ENCODE assay signal across 35 cellular contexts in genomic region chr18:75984853-75985252, GRCh38.
DNase-seq lines count a peak whose midpoint lies in the region; ATAC-seq lines count a peak whose summit lies in the region.
"Had no signal": no experiment of that assay in that cellular context is flagged by ENCODE, and none has a peak within 500 bp of the region (broad histone marks: within the 10 kb centered on the region; RNA-seq: fewer than 3 reads in every experiment).

No MANE protein-coding gene starts in this region.

- 94% methylated on average over 1 of the region's 1 CpG for WGBS in right cardiac atrium

- H3K4me3 ChIP-seq in right cardiac atrium (ENCODE audit: low read length), result no peak overlapping the region
- H3K4me3 ChIP-seq: A549; BLaER1; BLaER1 treated with 17β-estradiol and CSF1 and Interleukin-3, amounts not matched to agents 10 nM and 100 nM had no signal

- no peaks in the 10 kb centered on the region for H3K4me1 Mint-ChIP-seq in activated CD4-positive, alpha-beta T cell treated with anti-CD3 and anti-CD28 coated beads, Interleukin-2, amount 10 ng/mL, durations not matched to agents 24 days and 14 days
- H3K4me1 Mint-ChIP-seq in activated CD4-positive, alpha-beta T cell treated with anti-CD3 and anti-CD28 coated beads, Interleukin-2, amount 10 ng/mL, durations not matched to agents 7 days and 5 days, result no peaks in the 10 kb centered on the region
- no peaks in the 10 kb centered on the region for H3K4me1 Mint-ChIP-seq in stimulated activated naive B cell treated with anti-CD40 and anti-IgM and Interleukin-4, amounts not matched to agents 10 μg/mL and 1 μg/mL and 100 μg/mL, for 72 hours
- H3K4me1 Mint-ChIP-seq: B cell; CD14-positive monocyte; CD4-positive, alpha-beta memory T cell; CD8-positive, alpha-beta memory T cell had no signal

- no peaks in the 10 kb centered on the region for H3K9me3 ChIP-seq in right cardiac atrium (ENCODE audit: control insufficient read depth, low read length)
- H3K9me3 ChIP-seq: A549, BE2C, Caco-2 had no signal

- no peaks in the 10 kb centered on the region for H3K36me3 Mint-ChIP-seq in activated CD4-positive, alpha-beta T cell treated with anti-CD3 and anti-CD28 coated beads, Interleukin-2, amount 10 ng/mL, durations not matched to agents 24 days and 14 days (ENCODE audit: low read depth)
- no peaks in the 10 kb centered on the region for H3K36me3 Mint-ChIP-seq in activated CD4-positive, alpha-beta T cell treated with anti-CD3 and anti-CD28 coated beads, Interleukin-2, amount 10 ng/mL, durations not matched to agents 7 days and 5 days (ENCODE audit: low read depth)
- no peaks in the 10 kb centered on the region for H3K36me3 Mint-ChIP-seq in stimulated activated naive B cell treated with anti-CD40 and anti-IgM and Interleukin-4, amounts not matched to agents 10 μg/mL and 1 μg/mL and 100 μg/mL, for 72 hours
- H3K36me3 Mint-ChIP-seq: CD14-positive monocyte; CD4-positive, alpha-beta memory T cell; CD4-positive, CD25-positive, alpha-beta regulatory T cell; CD8-positive, alpha-beta memory T cell; CD8-positive, alpha-beta T cell had no signal

- H3K27me3 ChIP-seq in right cardiac atrium (ENCODE audit: control insufficient read depth, insufficient read depth), result no peaks in the 10 kb centered on the region
- H3K27me3 ChIP-seq: BE2C; BLaER1; BLaER1 treated with 17β-estradiol and CSF1 and Interleukin-3, amounts not matched to agents 10 nM and 100 nM had no signal

- no peak overlapping the region for H3K27ac ChIP-seq in right cardiac atrium (ENCODE audit: low read length)
- H3K27ac ChIP-seq: 22Rv1; A549; BLaER1; BLaER1 treated with 17β-estradiol and CSF1 and Interleukin-3, amounts not matched to agents 10 nM and 100 nM; C4-2B had no signal

- ATAC-seq in Right ventricle myocardium superior (ENCODE audit: poor library complexity), result peak; percentile 46
- no peak for ATAC-seq in right cardiac atrium
- ATAC-seq in left ventricle myocardium superior, result peak; percentile 41
- ATAC-seq in Right ventricle myocardium inferior, result no peak
- no peak for ATAC-seq in stimulated activated naive B cell treated with anti-CD40 and anti-IgM and Interleukin-4, amounts not matched to agents 10 μg/mL and 1 μg/mL and 100 μg/mL, for 72 hours (replicated peaks)
- ATAC-seq: A549; CD8-positive, alpha-beta T cell had no signal

- DNase-seq in activated CD4-positive, alpha-beta T cell treated with anti-CD3 and anti-CD28 coated beads, Interleukin-2, amount 10 ng/mL, durations not matched to agents 24 days and 14 days, result peak; percentile 8
- no peak for DNase-seq in activated CD4-positive, alpha-beta T cell treated with anti-CD3 and anti-CD28 coated beads, Interleukin-2, amount 10 ng/mL, durations not matched to agents 7 days and 5 days
- no peak for DNase-seq in Right ventricle myocardium superior
- DNase-seq in right cardiac atrium, result no peak
- no peak for DNase-seq in left ventricle myocardium superior
- no peak for DNase-seq in Right ventricle myocardium inferior (ENCODE audit: missing footprints)
- no peak for DNase-seq in stimulated activated naive B cell treated with anti-CD40 and anti-IgM and Interleukin-4, amounts not matched to agents 10 μg/mL and 1 μg/mL and 100 μg/mL, for 72 hours
- DNase-seq in stimulated activated CD4-positive, alpha-beta T cell treated with anti-CD3 and anti-CD28 coated beads, Interleukin-4, amount 100 ng/mL, for 24 hours, result no peak
- DNase-seq: 8988T; ACHN; AML-193; BE2C; C1 segment of cervical spinal cord; Caco-2; Calu3; CD4-positive, alpha-beta memory T cell; CD4-positive, alpha-beta T cell; CD4-positive, CD25-positive, alpha-beta regulatory T cell; CD8-positive, alpha-beta memory T cell; CD8-positive, alpha-beta T cell; COR-L47; DMS 273 treated with DMSO at 0.1 percent for 48 hours; DMS153; DMS53; DMS79; DMS79 treated with DMSO at 0.1 percent for 48 hours; DND-41; EL had no signal

- POLR2A ChIA-PET in activated CD4-positive, alpha-beta T cell treated with anti-CD3 and anti-CD28 coated beads, Interleukin-2, amount 10 ng/mL, durations not matched to agents 7 days and 5 days (lab: Charles Lee), result no interaction called here

- H3K27ac Mint-ChIP-seq in activated CD4-positive, alpha-beta T cell treated with anti-CD3 and anti-CD28 coated beads, Interleukin-2, amount 10 ng/mL, durations not matched to agents 24 days and 14 days, result no peak overlapping the region
- H3K27ac Mint-ChIP-seq in activated CD4-positive, alpha-beta T cell treated with anti-CD3 and anti-CD28 coated beads, Interleukin-2, amount 10 ng/mL, durations not matched to agents 7 days and 5 days, result no peak overlapping the region
- peak overlapping the region; percentile 20 for H3K27ac Mint-ChIP-seq in stimulated activated naive B cell treated with anti-CD40 and anti-IgM and Interleukin-4, amounts not matched to agents 10 μg/mL and 1 μg/mL and 100 μg/mL, for 72 hours
- H3K27ac Mint-ChIP-seq: B cell; CD14-positive monocyte; CD4-positive, alpha-beta memory T cell; CD4-positive, alpha-beta T cell; CD4-positive, CD25-positive, alpha-beta regulatory T cell; CD8-positive, alpha-beta memory T cell; CD8-positive, alpha-beta T cell had no signal

- H3K4me3 Mint-ChIP-seq in activated CD4-positive, alpha-beta T cell treated with anti-CD3 and anti-CD28 coated beads, Interleukin-2, amount 10 ng/mL, durations not matched to agents 24 days and 14 days, result no peak overlapping the region
- no peak overlapping the region for H3K4me3 Mint-ChIP-seq in activated CD4-positive, alpha-beta T cell treated with anti-CD3 and anti-CD28 coated beads, Interleukin-2, amount 10 ng/mL, durations not matched to agents 7 days and 5 days
- no peak overlapping the region for H3K4me3 Mint-ChIP-seq in stimulated activated naive B cell treated with anti-CD40 and anti-IgM and Interleukin-4, amounts not matched to agents 10 μg/mL and 1 μg/mL and 100 μg/mL, for 72 hours
- H3K4me3 Mint-ChIP-seq: B cell; CD14-positive monocyte; CD4-positive, alpha-beta memory T cell; CD4-positive, alpha-beta T cell; CD4-positive, CD25-positive, alpha-beta regulatory T cell; CD8-positive, alpha-beta memory T cell; CD8-positive, alpha-beta T cell had no signal

- intact Hi-C loops in activated CD4-positive, alpha-beta T cell treated with anti-CD3 and anti-CD28 coated beads, Interleukin-2, amount 10 ng/mL, durations not matched to agents 24 days and 14 days (cut with micrococcal nuclease), result no loop called here
- intact Hi-C loops in Right ventricle myocardium superior (cut with DNase I), result no loop called here
- intact Hi-C loops in right cardiac atrium (cut with DNase I), result no loop called here
- intact Hi-C loops in left ventricle myocardium superior (cut with micrococcal nuclease), result no loop called here
- intact Hi-C loops in Right ventricle myocardium inferior (cut with DNase I), result no loop called here

- CTCF ChIA-PET in activated CD4-positive, alpha-beta T cell treated with anti-CD3 and anti-CD28 coated beads, Interleukin-2, amount 10 ng/mL, durations not matched to agents 7 days and 5 days (lab: Charles Lee), result no interaction called here

- no peaks in the 10 kb centered on the region for H3K4me1 ChIP-seq in right cardiac atrium (ENCODE audit: control insufficient read depth, insufficient read depth, low read length)
- H3K4me1 ChIP-seq: A549, BE2C, Caco-2 had no signal

- H3K27me3 Mint-ChIP-seq in activated CD4-positive, alpha-beta T cell treated with anti-CD3 and anti-CD28 coated beads, Interleukin-2, amount 10 ng/mL, durations not matched to agents 24 days and 14 days, result no peaks in the 10 kb centered on the region
- no peaks in the 10 kb centered on the region for H3K27me3 Mint-ChIP-seq in activated CD4-positive, alpha-beta T cell treated with anti-CD3 and anti-CD28 coated beads, Interleukin-2, amount 10 ng/mL, durations not matched to agents 7 days and 5 days
- H3K27me3 Mint-ChIP-seq in stimulated activated naive B cell treated with anti-CD40 and anti-IgM and Interleukin-4, amounts not matched to agents 10 μg/mL and 1 μg/mL and 100 μg/mL, for 72 hours, result no peaks in the 10 kb centered on the region
- H3K27me3 Mint-ChIP-seq: B cell; CD4-positive, alpha-beta memory T cell; CD4-positive, alpha-beta T cell; CD4-positive, CD25-positive, alpha-beta regulatory T cell had no signal

- no peaks in the 10 kb centered on the region for H3K9me3 Mint-ChIP-seq in activated CD4-positive, alpha-beta T cell treated with anti-CD3 and anti-CD28 coated beads, Interleukin-2, amount 10 ng/mL, durations not matched to agents 24 days and 14 days
- H3K9me3 Mint-ChIP-seq in activated CD4-positive, alpha-beta T cell treated with anti-CD3 and anti-CD28 coated beads, Interleukin-2, amount 10 ng/mL, durations not matched to agents 7 days and 5 days, result no peaks in the 10 kb centered on the region
- peaks cover 0 to 4% of the 10 kb centered on the region in 2 donors for H3K9me3 Mint-ChIP-seq in stimulated activated naive B cell treated with anti-CD40 and anti-IgM and Interleukin-4, amounts not matched to agents 10 μg/mL and 1 μg/mL and 100 μg/mL, for 72 hours
- H3K9me3 Mint-ChIP-seq: CD8-positive, alpha-beta T cell had no signal

Comparison
In these comparisons a context has a peak if more than half of its experiments do, and no peak if none do; other contexts are left out.
1. ATAC-seq: peak in Right ventricle myocardium superior (single experiment) and left ventricle myocardium superior (single experiment); none in right cardiac atrium (0 of 2), Right ventricle myocardium inferior (single experiment) and stimulated activated naive B cell treated with anti-CD40 and anti-IgM and Interleukin-4, amounts not matched to agents 10 μg/mL and 1 μg/mL and 100 μg/mL, for 72 hours (0 of 2).